ENCODE assay signal across 1 cellular context in the genomic region with DNA sequence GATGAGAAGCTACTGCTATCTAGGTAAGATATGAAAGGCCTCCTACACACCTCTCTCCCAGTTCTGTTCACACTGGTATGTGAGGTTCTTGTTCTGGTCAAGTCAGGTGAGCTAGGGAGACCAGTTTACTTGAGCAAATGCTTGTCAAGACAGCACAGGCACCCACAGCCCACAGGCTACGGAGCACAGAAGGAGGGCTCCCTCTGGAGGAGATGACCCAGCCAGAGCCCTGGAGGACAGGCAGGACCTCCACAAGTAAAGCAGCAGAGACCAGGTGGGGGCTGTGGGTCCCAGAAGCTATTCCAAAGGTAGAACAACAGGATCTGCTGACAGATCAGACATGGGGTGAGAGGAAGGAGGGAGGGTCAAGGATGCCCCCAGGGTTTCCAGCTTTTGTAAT.
A peak's percentile ranks its signal among the peaks of the same experiment; 100 is the strongest.
TF ChIP-seq lines count a peak whose summit lies in the region.

No MANE protein-coding gene starts in this region.

TF ChIP-seq in K562, 482 proteins besides CTCF, POLR2A, EP300 and RAD21:
- TF ChIP-seq ASH1L (IDR thresholded peaks at IDR 0.05; ENCODE audit: borderline replicate concordance, low read depth, partially characterized antibody) (no peak), STAG1 (CRISPR knock-in tag; IDR thresholded peaks at IDR 0.05; ENCODE audit: borderline replicate concordance) (peak; percentile 49; the same call in 1 of the 2 replicates), SMC3 (conservative IDR thresholded peaks at IDR 0.05; ENCODE audit: insufficient read depth, low read depth, low read length) (peak; percentile 37; the same call in 1 of the 2 replicates)
- TF ChIP-seq, protein P1, sequence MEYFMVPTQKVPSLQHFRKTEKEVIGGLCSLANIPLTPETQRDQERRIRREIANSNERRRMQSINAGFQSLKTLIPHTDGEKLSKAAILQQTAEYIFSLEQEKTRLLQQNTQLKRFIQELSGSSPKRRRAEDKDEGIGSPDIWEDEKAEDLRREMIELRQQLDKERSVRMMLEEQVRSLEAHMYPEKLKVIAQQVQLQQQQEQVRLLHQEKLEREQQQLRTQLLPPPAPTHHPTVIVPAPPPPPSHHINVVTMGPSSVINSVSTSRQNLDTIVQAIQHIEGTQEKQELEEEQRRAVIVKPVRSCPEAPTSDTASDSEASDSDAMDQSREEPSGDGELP (CRISPR knock-in tag; IDR thresholded peaks at IDR 0.05; ENCODE audit: borderline replicate concordance) = peak; percentile 31; the same call in 1 of the 2 replicates
